Comparison of ENCODE assay signal across 12 cellular contexts in genomic region chr6:11197175-11197535, GRCh38. TPM values are rescaled to one million over a fixed set of nuclear protein-coding genes. Genes with fewer than 3 reads are reported as not detected.
DNase-seq lines count a peak whose midpoint lies in the region; ATAC-seq, FAIRE-seq and TF ChIP-seq lines count a peak whose summit lies in the region.
"Had no signal": no experiment of that assay in that cellular context is flagged by ENCODE, and none has a peak within 500 bp of the region (broad histone marks: within the 10 kb centered on the region; RNA-seq: fewer than 3 reads in every experiment).

No MANE protein-coding gene starts in this region.

- H3K27me3 ChIP-seq in HepG2 (ENCODE audit: control insufficient read depth in 1 of 2, insufficient read depth in 2 of 2, low read length in 2 of 2) (no peaks in the 10 kb centered on the region), right lobe of liver (no peaks in the 10 kb centered on the region), dorsolateral prefrontal cortex (no peaks in the 10 kb centered on the region)
- H3K27me3 ChIP-seq: sigmoid colon had no signal

- peak overlapping the region; percentile 18; the same call in 1 of the 2 replicates for H3K9ac ChIP-seq in HepG2 (ENCODE audit: insufficient read depth, low read depth, low read length)

- ATAC-seq in HepG2, result no peak
- ATAC-seq in right lobe of liver, result no peak
- no peak for ATAC-seq in stimulated activated naive B cell treated with anti-CD40 and anti-IgM and Interleukin-4, amounts not matched to agents 10 μg/mL and 1 μg/mL and 100 μg/mL, for 72 hours (replicated peaks)

- no peak for TF ChIP-seq RAD21 in HepG2 (CRISPR knock-in tag; IDR thresholded peaks at IDR 0.05)

- POLR2A ChIA-PET in HepG2 (lab: Yijun Ruan, JAX), result interaction anchor here (0.6 kb wide), 1 partner anchor 23 kb away, joined by 3 read pairs; no protein-coding TSS in a partner anchor

- no peak overlapping the region for H3K27ac Mint-ChIP-seq in stimulated activated naive B cell treated with anti-CD40 and anti-IgM and Interleukin-4, amounts not matched to agents 10 μg/mL and 1 μg/mL and 100 μg/mL, for 72 hours

- no peak overlapping the region for H2AFZ ChIP-seq in HepG2 (ENCODE audit: low read length)

- peaks cover 69% of the 10 kb centered on the region for H3K4me1 ChIP-seq in HepG2 (ENCODE audit: insufficient read depth, low read length)
- H3K4me1 ChIP-seq in right lobe of liver, result peaks cover 0 to 6% (median 2%) of the 10 kb centered on the region in 4 donors
- peaks cover 44% of the 10 kb centered on the region for H3K4me1 ChIP-seq in mesodermal cell (ENCODE audit: control insufficient read depth, insufficient read depth, low read length, poor library complexity, severe bottlenecking)

- peaks cover 36 to 86% of the 10 kb centered on the region in 2 experiments for H3K36me3 ChIP-seq in HepG2 (replicated peaks in 1 of 2; ENCODE audit: control insufficient read depth in 1 of 2, insufficient read depth in 2 of 2, low read length in 2 of 2)
- H3K36me3 ChIP-seq in right lobe of liver, result peaks cover 0 to 10% (median 4%) of the 10 kb centered on the region in 4 donors
- H3K36me3 ChIP-seq in mesodermal cell (ENCODE audit: control insufficient read depth, insufficient read depth, low read length), result peaks cover 74% of the 10 kb centered on the region

- H3K4me3 ChIP-seq in HepG2 (replicated peaks in 1 of 3; ENCODE audit: insufficient read depth in 1 of 3, low read depth in 2 of 3, low read length in 3 of 3), result no peak overlapping the region
- no peak overlapping the region for H3K4me3 ChIP-seq in right lobe of liver
- H3K4me3 ChIP-seq in astrocyte of the spinal cord (ENCODE audit: low read depth, low read length), result no peak overlapping the region
- no peak overlapping the region for H3K4me3 ChIP-seq in mesodermal cell (ENCODE audit: extremely low read depth, insufficient read depth, low read length, poor library complexity, severe bottlenecking)
- no peak overlapping the region for H3K4me3 ChIP-seq in dorsolateral prefrontal cortex
- H3K4me3 ChIP-seq: sigmoid colon had no signal

- peaks cover 76% of the 10 kb centered on the region for H3K79me2 ChIP-seq in HepG2 (ENCODE audit: insufficient read depth, low read length)

- CTCF ChIA-PET in HepG2 (lab: Yijun Ruan, JAX; ENCODE audit: low intra/inter-chr PET ratio, low total read pairs), result no interaction called here

- WGBS in HepG2 (ENCODE audit: low lambda C conversion rate), result 95% methylated on average over 3 of the region's 3 CpGs
- WGBS in right lobe of liver (ENCODE audit: insufficient coverage, low coverage, low lambda C conversion rate, missing lambda C conversion rate), result 96% methylated on average over 3 of the region's 3 CpGs
- WGBS in mesodermal cell (ENCODE audit: insufficient coverage in 2 of 2), 2 experiments, result 37 to 83% methylated on average over 1 to 3 of the region's 3 CpGs

- TF ChIP-seq EP300 in HepG2 (IDR thresholded peaks at IDR 0.05; ENCODE audit: low read depth in 2 of 2, low read length in 2 of 2) (no peak), HepG2 (CRISPR knock-in tag; IDR thresholded peaks at IDR 0.05; ENCODE audit: borderline replicate concordance) (no peak)

- TF ChIP-seq CTCF in HepG2 (CRISPR knock-in tag; IDR thresholded peaks at IDR 0.05) (no peak), right lobe of liver (IDR thresholded peaks at IDR 0.05) (no peak), astrocyte of the spinal cord (IDR thresholded peaks at IDR 0.05; ENCODE audit: low read depth, low read length) (no peak), dorsolateral prefrontal cortex (IDR thresholded peaks at IDR 0.05 in 54 of 56, conservative IDR thresholded peaks at IDR 0.05 in 2 of 56; ENCODE audit: low read depth in 1 of 56, partially characterized antibody in 56 of 56) (no peak)

- H3K36me3 Mint-ChIP-seq in stimulated activated naive B cell treated with anti-CD40 and anti-IgM and Interleukin-4, amounts not matched to agents 10 μg/mL and 1 μg/mL and 100 μg/mL, for 72 hours, result peaks cover 34 to 63% of the 10 kb centered on the region in 2 donors

- H3K4me1 Mint-ChIP-seq in stimulated activated naive B cell treated with anti-CD40 and anti-IgM and Interleukin-4, amounts not matched to agents 10 μg/mL and 1 μg/mL and 100 μg/mL, for 72 hours, result peaks cover 30 to 45% of the 10 kb centered on the region in 2 donors

- H3K27me3 Mint-ChIP-seq in stimulated activated naive B cell treated with anti-CD40 and anti-IgM and Interleukin-4, amounts not matched to agents 10 μg/mL and 1 μg/mL and 100 μg/mL, for 72 hours, result no peaks in the 10 kb centered on the region

- intact Hi-C loops in HepG2 (cut with micrococcal nuclease; ENCODE audit: unreplicated experiment) (no loop called here), right lobe of liver (cut with DNase I) (no loop called here), dorsolateral prefrontal cortex (cut with DNase I) (no loop called here)

- H3K27ac ChIP-seq in HepG2 (ENCODE audit: extremely low read length, insufficient read depth, low read length) (peak overlapping the region; percentile 41), right lobe of liver (peak overlapping the region in 1 of 3 donors; percentile 25), mesodermal cell (ENCODE audit: low read depth, low read length, severe bottlenecking) (peak overlapping the region; percentile 91), dorsolateral prefrontal cortex (peak overlapping the region in 9 of 59 donors; percentile 3 to 60 (median 23))

- peaks cover 87% of the 10 kb centered on the region for H4K20me1 ChIP-seq in HepG2 (ENCODE audit: insufficient read depth, low read length)

- in situ Hi-C loops in HepG2 (cut with HindIII; ENCODE audit: extremely low pct_ligation_motif_present, low pct_unique_long_range_greater_than_20kb), result no loop called here
- in situ Hi-C loops in astrocyte of the spinal cord (cut with HindIII; ENCODE audit: low sequenced_read_pairs), result no loop called here

- H3K9me3 ChIP-seq in HepG2 (ENCODE audit: low read length), result no peaks in the 10 kb centered on the region
- no peaks in the 10 kb centered on the region for H3K9me3 ChIP-seq in right lobe of liver
- no peaks in the 10 kb centered on the region for H3K9me3 ChIP-seq in mesodermal cell (ENCODE audit: control insufficient read depth, low read length)
- H3K9me3 ChIP-seq: sigmoid colon had no signal

- TSS peak; percentile 7 for BruUV-seq in HepG2 (replicated peaks; lab: Mats Ljungman, UMichigan)

- FAIRE-seq in HepG2 (lab: Jason Lieb, UNC), result no peak

- TF ChIP-seq POLR2A in HepG2 (IDR thresholded peaks at IDR 0.05; ENCODE audit: insufficient read depth in 1 of 2, low read depth in 2 of 2, low read length in 2 of 2) (no peak), right lobe of liver (IDR thresholded peaks at IDR 0.05) (no peak)

- DNase-seq in HepG2 (ENCODE audit: low spot score), result no peak
- no peak for DNase-seq in right lobe of liver
- peak; percentile 92 for DNase-seq in astrocyte of the spinal cord (ENCODE audit: low read depth, low spot score)
- no peak for DNase-seq in dorsolateral prefrontal cortex
- DNase-seq in stimulated activated naive B cell treated with anti-CD40 and anti-IgM and Interleukin-4, amounts not matched to agents 10 μg/mL and 1 μg/mL and 100 μg/mL, for 72 hours, result no peak
- DNase-seq in NCI-H345 treated with DMSO at 0.1 percent for 48 hours (lab: John Stamatoyannopoulos, UW; ENCODE audit: unreplicated experiment), result no peak
- no peak for DNase-seq in NK-92 treated with Interleukin-12 subunit alpha and Interleukin-12 subunit beta, amount 100 ng/mL, for 24 hours (lab: John Stamatoyannopoulos, UW)
- DNase-seq: erythroblast, NCI-H1436 treated with DMSO at 0.1 percent for 48 hours, SHP77, sigmoid colon had no signal

- no peaks in the 10 kb centered on the region for H3K9me3 Mint-ChIP-seq in stimulated activated naive B cell treated with anti-CD40 and anti-IgM and Interleukin-4, amounts not matched to agents 10 μg/mL and 1 μg/mL and 100 μg/mL, for 72 hours

- no peak overlapping the region for H3K4me3 Mint-ChIP-seq in stimulated activated naive B cell treated with anti-CD40 and anti-IgM and Interleukin-4, amounts not matched to agents 10 μg/mL and 1 μg/mL and 100 μg/mL, for 72 hours

- H3K4me2 ChIP-seq in HepG2 (ENCODE audit: low read depth, low read length), result no peak overlapping the region

TF ChIP-seq in HepG2, 621 proteins besides CTCF, POLR2A, EP300 and RAD21 (continues in another document):
- TF ChIP-seq ZSCAN29 (CRISPR knock-in tag; conservative IDR thresholded peaks at IDR 0.05) (0 out of 2 replicates have a peak, but pooled peaks have one; percentile 23), BORCS8-MEF2B (CRISPR knock-in tag; IDR thresholded peaks at IDR 0.05) (no peak), ZNF432 (CRISPR knock-in tag; IDR thresholded peaks at IDR 0.05; ENCODE audit: borderline replicate concordance) (no peak)

RNA-seq across cellular contexts. Expression of gene NEDD9, which starts 35.3 kb away (rescaled TPM):
- 27.1 and 31.4 TPM in 2 replicates for total RNA-seq in HepG2 (2016; rRNA removed; fragmentation: Illumina TruSeq; extraction: Trizol)
- 3.1 and 3.2 TPM in 2 replicates for total RNA-seq in HepG2 (2016; cell fraction: cytosol; rRNA removed; fragmentation: Illumina TruSeq; extraction: Trizol; ENCODE audit: low read depth)
- 25.2 and 29.8 TPM in 2 replicates for total RNA-seq in HepG2 (2016; cell fraction: insoluble cytoplasmic fraction; rRNA removed; fragmentation: Illumina TruSeq; extraction: Trizol)
- total RNA-seq in HepG2 (2016; cell fraction: membrane; rRNA removed; fragmentation: Illumina TruSeq; extraction: Trizol), result 11.6 and 12.3 TPM in 2 replicates
- total RNA-seq in HepG2 (2016; cell fraction: nucleus; rRNA removed; fragmentation: Illumina TruSeq; extraction: Trizol), result 24.2 and 25.4 TPM in 2 replicates
- polyA plus RNA-seq in HepG2 (2011; rRNA removed), result 363 and 389 TPM in 2 replicates
- 249 and 284 TPM in 2 replicates for polyA plus RNA-seq in HepG2 (2011; cell fraction: cytosol; rRNA removed)
- polyA plus RNA-seq in HepG2 (2011; cell fraction: nucleus; rRNA removed), result 241 and 254 TPM in 2 replicates
- 141 and 166 TPM in 2 replicates for polyA plus RNA-seq in HepG2 (2012)
- 1.5 and 2.0 TPM in 2 replicates for polyA plus RNA-seq in HepG2 (2016; cell fraction: cytosol; fragmentation: Illumina TruSeq; extraction: Trizol; ENCODE audit: low read depth)
- polyA plus RNA-seq in HepG2 (2016; cell fraction: insoluble cytoplasmic fraction; fragmentation: Illumina TruSeq; extraction: Trizol; ENCODE audit: low read depth), result 26.5 and 29.0 TPM in 2 replicates
- polyA plus RNA-seq in HepG2 (2016; cell fraction: membrane; fragmentation: Illumina TruSeq; extraction: Trizol; ENCODE audit: low read depth), result 4.0 and 4.8 TPM in 2 replicates
- 28.0 and 29.7 TPM in 2 replicates for polyA plus RNA-seq in HepG2 (2016; cell fraction: nucleus; fragmentation: Illumina TruSeq; extraction: Trizol; ENCODE audit: insufficient read depth, low read depth)
- polyA minus RNA-seq in HepG2 (2011; rRNA and poly(A)+ RNA removed; ENCODE audit: low replicate concordance), result 3.4 and 577 TPM in 2 replicates
- polyA minus RNA-seq in HepG2 (2011; cell fraction: cytosol; rRNA and poly(A)+ RNA removed), result 263 and 295 TPM in 2 replicates
- polyA minus RNA-seq in HepG2 (2011; cell fraction: nucleus; rRNA and poly(A)+ RNA removed), result 268 and 334 TPM in 2 replicates
- total RNA-seq in right lobe of liver, result 10 to 100 TPM in 4 of 6 experiments, 1 to 10 TPM in 2; 5.1 to 59.8 (median 26.2) TPM
- polyA plus RNA-seq in mesodermal cell (2013, experiment 1 of 2), result 16.7 TPM
- polyA plus RNA-seq in mesodermal cell (2013, experiment 2 of 2), result 16.1 TPM
- total RNA-seq in dorsolateral prefrontal cortex, result 10 to 100 TPM in 118 of 120 experiments, 1 to 10 TPM in 2; 7.7 to 36.0 (median 17.1) TPM
